ENCODE assay signal across 8 cellular contexts in genomic region chr11:3854660-3854976, GRCh38. TPM values are rescaled to one million over a fixed set of nuclear protein-coding genes. Genes with fewer than 3 reads are reported as not detected.
DNase-seq lines count a peak whose midpoint lies in the region; ATAC-seq and TF ChIP-seq lines count a peak whose summit lies in the region.

No MANE protein-coding gene starts in this region.

- H3K36me3 ChIP-seq in SJSA1 = peaks cover 6% of the 10 kb centered on the region; the same call in 1 of the 2 replicates

- H3K27ac ChIP-seq in SJSA1 (0 out of 2 replicates have a peak overlapping the region, but pooled peaks have one; percentile 14), skin epidermis (peak overlapping the region in 20 of 21 experiments; percentile 86 to 99 (median 98))

- H3K4me1 ChIP-seq in SJSA1 (replicated peaks) = peaks cover 41% of the 10 kb centered on the region

- TF ChIP-seq CTCF in fibroblast of the aortic adventitia (IDR thresholded peaks at IDR 0.05; ENCODE audit: insufficient read depth, low read length) = no peak

- peak overlapping the region; percentile 82 for H3K4me3 ChIP-seq in SJSA1
- peak overlapping the region; percentile 18 for H3K4me3 ChIP-seq in fibroblast of the aortic adventitia (ENCODE audit: low read depth, low read length)
- peak overlapping the region; percentile 63 to 97 (median 92) for H3K4me3 ChIP-seq in skin epidermis

- H3K9me3 ChIP-seq in SJSA1 (replicated peaks) = no peaks in the 10 kb centered on the region

- no peak for DNase-seq in SJSA1 (ENCODE audit: low read depth in 1 of 2, low spot score in 2 of 2)
- no peak for DNase-seq in fibroblast of the aortic adventitia (ENCODE audit: low read depth)
- DNase-seq in activated CD4-positive, CD25-positive, alpha-beta regulatory T cell (lab: John Stamatoyannopoulos, UW) = no peak
- DNase-seq in NCI-H1694 (lab: John Stamatoyannopoulos, UW) = no peak
- no peak for DNase-seq in retina

- H3K27me3 ChIP-seq in SJSA1 (replicated peaks) = no peaks in the 10 kb centered on the region

- ATAC-seq in GM19455 (IDR thresholded peaks at IDR 0.05; ENCODE audit: unreplicated experiment) (peak; percentile 3), HG03460 (IDR thresholded peaks at IDR 0.05; ENCODE audit: unreplicated experiment) (no peak)

RNA-seq across cellular contexts. Expression of gene STIM1, which starts 0.8 kb away (rescaled TPM):
- 87.2 and 99.9 TPM in 2 replicates for total RNA-seq in SJSA1 (2014; rRNA removed; shearing (Covaris generic))
- total RNA-seq in fibroblast of the aortic adventitia (ENCODE audit: low replicate concordance) = 21.6 and 43.5 TPM in 2 replicates

RNA-seq across cellular contexts. Expression of gene RHOG, which starts 13.9 kb away (rescaled TPM):
- 22.1 and 39.9 TPM in 2 replicates for total RNA-seq in SJSA1 (2014; rRNA removed; shearing (Covaris generic))
- total RNA-seq in fibroblast of the aortic adventitia (ENCODE audit: low replicate concordance) = 4.8 and 19.0 TPM in 2 replicates

RNA-seq across cellular contexts. Expression of gene PGAP2, which starts 46.3 kb away (rescaled TPM):
- total RNA-seq in SJSA1 (2014; rRNA removed; shearing (Covaris generic)) = 6.7 and 16.1 TPM in 2 replicates
- total RNA-seq in fibroblast of the aortic adventitia (ENCODE audit: low replicate concordance) = 5.6 and 15.2 TPM in 2 replicates

RNA-seq across cellular contexts. Expression of gene NUP98, which starts 57.3 kb away (rescaled TPM):
- 161 and 186 TPM in 2 replicates for total RNA-seq in SJSA1 (2014; rRNA removed; shearing (Covaris generic))
- 66.8 and 123 TPM in 2 replicates for total RNA-seq in fibroblast of the aortic adventitia (ENCODE audit: low replicate concordance)

Comparison
In these comparisons a context has a peak if more than half of its experiments do, and no peak if none do; other contexts are left out.
1. H3K4me3 ChIP-seq: peak in every context shown above with its lines; median percentile 92 in skin epidermis; 82 in SJSA1; 18 in fibroblast of the aortic adventitia.